ENCODE assay signal across 8 cellular contexts in genomic region chr17:82332669-82333278, GRCh38. TPM values are rescaled to one million over a fixed set of nuclear protein-coding genes. Genes with fewer than 3 reads are reported as not detected.
DNase-seq lines count a peak whose midpoint lies in the region; ATAC-seq, FAIRE-seq and TF ChIP-seq lines count a peak whose summit lies in the region.

No MANE protein-coding gene starts in this region.

- H3K36me3 Mint-ChIP-seq in brain: no peaks in the 10 kb centered on the region

- H3K27ac ChIP-seq in keratinocyte (ENCODE audit: control insufficient read depth, insufficient read depth, low read length): peak overlapping the region; percentile 6

- H3K4me3 Mint-ChIP-seq in brain: peak overlapping the region; percentile 47 to 74 (median 71)

- H3K4me1 Mint-ChIP-seq in brain: peaks cover 47% of the 10 kb centered on the region

- no peaks in the 10 kb centered on the region for H3K9me3 ChIP-seq in keratinocyte (ENCODE audit: control insufficient read depth, low read depth, low read length)

- peak overlapping the region; percentile 29 to 64 (median 56) for H3K4me3 ChIP-seq in keratinocyte (ENCODE audit: control insufficient read depth in 2 of 3, extremely low read depth in 1 of 3, insufficient read depth in 2 of 3, low read depth in 1 of 3, low read length in 3 of 3)

- H3K27me3 Mint-ChIP-seq in brain: peaks cover 35% of the 10 kb centered on the region

- peak overlapping the region in 1 of 5 experiments; percentile 70 for H3K27ac Mint-ChIP-seq in brain

- FAIRE-seq in keratinocyte (lab: Jason Lieb, UNC): no peak

- TF ChIP-seq CTCF in brain (conservative IDR thresholded peaks at IDR 0.05) (no peak), keratinocyte (optimal IDR thresholded peaks at IDR 0.05 in 1 of 3, IDR thresholded peaks at IDR 0.05 in 1 of 3, conservative IDR thresholded peaks at IDR 0.05 in 1 of 3; ENCODE audit: extremely low read depth in 1 of 3, insufficient read depth in 2 of 3, low read length in 3 of 3) (no peak)

- peak overlapping the region; percentile 19 for H2AFZ ChIP-seq in keratinocyte (ENCODE audit: control insufficient read depth, low read length)

- no peaks in the 10 kb centered on the region for H4K20me1 ChIP-seq in keratinocyte (ENCODE audit: control insufficient read depth, extremely low read depth, insufficient read depth, low read length)

- H3K36me3 ChIP-seq in keratinocyte (ENCODE audit: control insufficient read depth in 2 of 2, extremely low read depth in 1 of 2, insufficient read depth in 2 of 2, low read length in 2 of 2): no peaks in the 10 kb centered on the region

- H3K9me1 ChIP-seq in keratinocyte (ENCODE audit: control insufficient read depth, extremely low read depth, insufficient read depth, low read length): no peaks in the 10 kb centered on the region

- DNase-seq in ELR (ENCODE audit: low read depth) (peak; percentile 83), NCI-H748 (lab: John Stamatoyannopoulos, UW; ENCODE audit: unreplicated experiment) (peak; percentile 69), keratinocyte (ENCODE audit: low read depth, low spot score) (peak; percentile 35), HuH-7.5 (ENCODE audit: low spot score) (no peak)
- peak; percentile 9 for DNase-seq in stimulated activated naive CD4-positive, alpha-beta T cell treated with Interleukin-2 at 50 U/mL for 16 hours (lab: John Stamatoyannopoulos, UW)

- H3K9me3 Mint-ChIP-seq in brain: no peaks in the 10 kb centered on the region

- ATAC-seq in GM21515 (IDR thresholded peaks at IDR 0.05; ENCODE audit: unreplicated experiment): no peak
- no peak for ATAC-seq in GM21360 (IDR thresholded peaks at IDR 0.05; ENCODE audit: unreplicated experiment)

- H3K9ac ChIP-seq in keratinocyte (ENCODE audit: control insufficient read depth, extremely low read depth, insufficient read depth, low read length): peak overlapping the region; percentile 67

- H3K4me1 ChIP-seq in keratinocyte (ENCODE audit: control insufficient read depth, extremely low read depth, insufficient read depth, low read length): peaks cover 49% of the 10 kb centered on the region

- H3K27me3 ChIP-seq in keratinocyte (ENCODE audit: control insufficient read depth, extremely low read depth, insufficient read depth, low read length): peaks cover 28% of the 10 kb centered on the region

- H3K4me2 ChIP-seq in keratinocyte (ENCODE audit: control insufficient read depth, extremely low read depth, insufficient read depth, low read depth, low read length): peak overlapping the region; percentile 82

- H3K79me2 ChIP-seq in keratinocyte (ENCODE audit: control insufficient read depth, insufficient read depth, low read length): no peaks in the 10 kb centered on the region

- dilution Hi-C loops in keratinocyte (cut with MboI; ENCODE audit: extremely low pct_ligation_motif_present, low sequenced_read_pairs): no loop called here

RNA-seq across cellular contexts. Expression of gene SECTM1, which starts 0.8 kb away (rescaled TPM):
- polyA plus RNA-seq in brain (ENCODE audit: insufficient read depth, low read depth, low replicate concordance) (1.2 TPM), keratinocyte (1.7 to 2.2 TPM (median 2.0 TPM) in 3 replicates)
- not detected for polyA plus RNA-seq in keratinocyte (2011; ENCODE audit: low read depth)
- 0.85 and 2.5 TPM in 2 replicates for polyA plus RNA-seq in keratinocyte (2011; cell fraction: cytosol; rRNA removed)
- polyA plus RNA-seq in keratinocyte (2011; cell fraction: nucleus; rRNA removed): 1.5 and 2.5 TPM in 2 replicates
- polyA plus RNA-seq in keratinocyte (2012; ENCODE audit: low replicate concordance): 0.78 and 3.3 TPM in 2 replicates
- 2.5 to 4.9 TPM (median 3.7 TPM) in 3 replicates for polyA minus RNA-seq in keratinocyte
- 9.6 TPM for polyA minus RNA-seq in keratinocyte (2011; cell fraction: cytosol; rRNA and poly(A)+ RNA removed)
- 1.6 and 2.8 TPM in 2 replicates for polyA minus RNA-seq in keratinocyte (2011; cell fraction: nucleus; rRNA and poly(A)+ RNA removed)

RNA-seq across cellular contexts. Expression of gene CD7, which starts 15.4 kb away (rescaled TPM):
- 0.88 TPM for polyA plus RNA-seq in brain (ENCODE audit: insufficient read depth, low read depth, low replicate concordance)
- 0.05 TPM in 1 of 3 replicates, not detected in the others for polyA plus RNA-seq in keratinocyte
- polyA plus RNA-seq in keratinocyte (2011; ENCODE audit: low read depth): not detected
- polyA plus RNA-seq in keratinocyte (2011; cell fraction: cytosol; rRNA removed): not detected in 2 replicates
- polyA plus RNA-seq in keratinocyte (2011; cell fraction: nucleus; rRNA removed): not detected in 2 replicates
- polyA plus RNA-seq in keratinocyte (2012; ENCODE audit: low replicate concordance): not detected in 2 replicates
- polyA minus RNA-seq in keratinocyte: not detected in 3 replicates
- not detected for polyA minus RNA-seq in keratinocyte (2011; cell fraction: cytosol; rRNA and poly(A)+ RNA removed)
- polyA minus RNA-seq in keratinocyte (2011; cell fraction: nucleus; rRNA and poly(A)+ RNA removed): not detected in 2 replicates

RNA-seq across cellular contexts. Expression of gene TEX19, which starts 26.3 kb away (rescaled TPM):
- polyA plus RNA-seq in brain (ENCODE audit: insufficient read depth, low read depth, low replicate concordance) (not detected), keratinocyte (0.06 TPM in 1 of 3 replicates, not detected in the others)
- polyA plus RNA-seq in keratinocyte (2011; ENCODE audit: low read depth): not detected
- polyA plus RNA-seq in keratinocyte (2011; cell fraction: cytosol; rRNA removed): not detected in 2 replicates
- not detected in 2 replicates for polyA plus RNA-seq in keratinocyte (2011; cell fraction: nucleus; rRNA removed)
- polyA plus RNA-seq in keratinocyte (2012; ENCODE audit: low replicate concordance): not detected in 2 replicates
- not detected in 3 replicates for polyA minus RNA-seq in keratinocyte
- polyA minus RNA-seq in keratinocyte (2011; cell fraction: cytosol; rRNA and poly(A)+ RNA removed): not detected
- polyA minus RNA-seq in keratinocyte (2011; cell fraction: nucleus; rRNA and poly(A)+ RNA removed): not detected in 2 replicates

RNA-seq across cellular contexts. Expression of gene UTS2R, which starts 38.8 kb away (rescaled TPM):
- polyA plus RNA-seq in brain (ENCODE audit: insufficient read depth, low read depth, low replicate concordance): not detected
- not detected in 3 replicates for polyA plus RNA-seq in keratinocyte
- polyA plus RNA-seq in keratinocyte (2011; ENCODE audit: low read depth): not detected
- not detected in 2 replicates for polyA plus RNA-seq in keratinocyte (2011; cell fraction: cytosol; rRNA removed)
- not detected in 2 replicates for polyA plus RNA-seq in keratinocyte (2011; cell fraction: nucleus; rRNA removed)
- not detected in 2 replicates for polyA plus RNA-seq in keratinocyte (2012; ENCODE audit: low replicate concordance)
- not detected in 3 replicates for polyA minus RNA-seq in keratinocyte
- polyA minus RNA-seq in keratinocyte (2011; cell fraction: cytosol; rRNA and poly(A)+ RNA removed): not detected
- polyA minus RNA-seq in keratinocyte (2011; cell fraction: nucleus; rRNA and poly(A)+ RNA removed): not detected in 2 replicates

RNA-seq across cellular contexts. Expression of gene CSNK1D, which starts 59.3 kb away (rescaled TPM):
- 62.3 TPM for polyA plus RNA-seq in brain (ENCODE audit: insufficient read depth, low read depth, low replicate concordance)
- polyA plus RNA-seq in keratinocyte: 61.8 to 173 TPM (median 86.0 TPM) in 3 replicates
- 33.8 TPM for polyA plus RNA-seq in keratinocyte (2011; ENCODE audit: low read depth)
- polyA plus RNA-seq in keratinocyte (2011; cell fraction: cytosol; rRNA removed): 123 and 135 TPM in 2 replicates
- 286 and 337 TPM in 2 replicates for polyA plus RNA-seq in keratinocyte (2011; cell fraction: nucleus; rRNA removed)
- polyA plus RNA-seq in keratinocyte (2012; ENCODE audit: low replicate concordance): 88.4 and 107 TPM in 2 replicates
- polyA minus RNA-seq in keratinocyte: 75.4 to 226 TPM (median 76.3 TPM) in 3 replicates
- 74.2 TPM for polyA minus RNA-seq in keratinocyte (2011; cell fraction: cytosol; rRNA and poly(A)+ RNA removed)
- polyA minus RNA-seq in keratinocyte (2011; cell fraction: nucleus; rRNA and poly(A)+ RNA removed): 57.8 and 84.6 TPM in 2 replicates
